In genomic region chr5:14367364-14367763, GRCh38 we compare ENCODE assay signal across 15 cellular contexts.
A peak's percentile ranks its signal among the peaks of the same experiment; 100 is the strongest.
DNase-seq lines count a peak whose midpoint lies in the region; ATAC-seq lines count a peak whose summit lies in the region.
"Had no signal": no experiment of that assay in that cellular context is flagged by ENCODE, and none has a peak within 500 bp of the region (broad histone marks: within the 10 kb centered on the region; RNA-seq: fewer than 3 reads in every experiment).

No MANE protein-coding gene starts in this region.

- no peaks in the 10 kb centered on the region for H3K36me3 Mint-ChIP-seq in activated CD4-positive, alpha-beta T cell treated with anti-CD3 and anti-CD28 coated beads, Interleukin-2, amount 10 ng/mL, durations not matched to agents 7 days and 5 days (ENCODE audit: low read depth)
- H3K36me3 Mint-ChIP-seq in activated naive CD8-positive, alpha-beta T cell treated with anti-CD3 and anti-CD28 coated beads, Interleukin-2, amount 10 ng/mL, durations not matched to agents 7 days and 5 days, result peaks cover 5% of the 10 kb centered on the region
- H3K36me3 Mint-ChIP-seq in activated naive CD8-positive, alpha-beta T cell treated with anti-CD3 and anti-CD28 coated beads for 36 hours, result peaks cover 9% of the 10 kb centered on the region
- H3K36me3 Mint-ChIP-seq: CD8-positive, alpha-beta memory T cell had no signal

- intact Hi-C loops in left ventricle myocardium superior (cut with micrococcal nuclease) (no loop called here), Right ventricle myocardium inferior (cut with DNase I) (no loop called here)

- CTCF ChIA-PET in activated CD4-positive, alpha-beta T cell treated with anti-CD3 and anti-CD28 coated beads, Interleukin-2, amount 10 ng/mL, durations not matched to agents 7 days and 5 days (lab: Charles Lee), result interaction anchor here (3.4 kb wide), 1 partner anchor 282 kb away, joined by 14 read pairs; no protein-coding TSS in a partner anchor

- H3K4me3 Mint-ChIP-seq in activated CD4-positive, alpha-beta T cell treated with anti-CD3 and anti-CD28 coated beads, Interleukin-2, amount 10 ng/mL, durations not matched to agents 7 days and 5 days, result no peak overlapping the region
- peak overlapping the region; percentile 85 for H3K4me3 Mint-ChIP-seq in activated naive CD8-positive, alpha-beta T cell treated with anti-CD3 and anti-CD28 coated beads, Interleukin-2, amount 10 ng/mL, durations not matched to agents 7 days and 5 days
- no peak overlapping the region for H3K4me3 Mint-ChIP-seq in activated naive CD8-positive, alpha-beta T cell treated with anti-CD3 and anti-CD28 coated beads for 36 hours
- H3K4me3 Mint-ChIP-seq: CD8-positive, alpha-beta memory T cell; H9 had no signal

- no peaks in the 10 kb centered on the region for H3K27me3 Mint-ChIP-seq in activated CD4-positive, alpha-beta T cell treated with anti-CD3 and anti-CD28 coated beads, Interleukin-2, amount 10 ng/mL, durations not matched to agents 7 days and 5 days
- no peaks in the 10 kb centered on the region for H3K27me3 Mint-ChIP-seq in activated naive CD8-positive, alpha-beta T cell treated with anti-CD3 and anti-CD28 coated beads, Interleukin-2, amount 10 ng/mL, durations not matched to agents 7 days and 5 days
- no peaks in the 10 kb centered on the region for H3K27me3 Mint-ChIP-seq in activated naive CD8-positive, alpha-beta T cell treated with anti-CD3 and anti-CD28 coated beads for 36 hours

- ATAC-seq in activated naive CD8-positive, alpha-beta T cell treated with anti-CD3 and anti-CD28 coated beads, Interleukin-2, amount 10 ng/mL, durations not matched to agents 7 days and 5 days (ENCODE audit: low read depth), result no peak
- ATAC-seq in left ventricle myocardium superior (peak; percentile 55), Right ventricle myocardium inferior (no peak), GM18870 (IDR thresholded peaks at IDR 0.05; ENCODE audit: unreplicated experiment) (no peak)

- peaks cover 52% of the 10 kb centered on the region for H3K4me1 Mint-ChIP-seq in activated CD4-positive, alpha-beta T cell treated with anti-CD3 and anti-CD28 coated beads, Interleukin-2, amount 10 ng/mL, durations not matched to agents 7 days and 5 days
- H3K4me1 Mint-ChIP-seq in activated naive CD8-positive, alpha-beta T cell treated with anti-CD3 and anti-CD28 coated beads, Interleukin-2, amount 10 ng/mL, durations not matched to agents 7 days and 5 days, result peaks cover 57% of the 10 kb centered on the region
- H3K4me1 Mint-ChIP-seq in activated naive CD8-positive, alpha-beta T cell treated with anti-CD3 and anti-CD28 coated beads for 36 hours, result peaks cover 36% of the 10 kb centered on the region

- DNase-seq in activated CD4-positive, alpha-beta T cell treated with anti-CD3 and anti-CD28 coated beads, Interleukin-2, amount 10 ng/mL, durations not matched to agents 7 days and 5 days, result no peak
- DNase-seq in activated CD4-positive, alpha-beta T cell treated with anti-CD3 and anti-CD28 coated beads, Interleukin-2, amount 50 U/mL, for 1 hour, result no peak
- DNase-seq in activated naive CD8-positive, alpha-beta T cell treated with anti-CD3 and anti-CD28 coated beads, Interleukin-2, amount 10 ng/mL, durations not matched to agents 7 days and 5 days, result no peak
- no peak for DNase-seq in activated naive CD8-positive, alpha-beta T cell treated with anti-CD3 and anti-CD28 coated beads for 36 hours
- no peak for DNase-seq in left ventricle myocardium superior
- DNase-seq in Right ventricle myocardium inferior (ENCODE audit: missing footprints), result no peak
- DNase-seq: 8988T; AML-193; Caco-2; CD8-positive, alpha-beta memory T cell; DND-41; GDM1; GOT3; H9 had no signal

- H3K9me3 Mint-ChIP-seq in activated CD4-positive, alpha-beta T cell treated with anti-CD3 and anti-CD28 coated beads, Interleukin-2, amount 10 ng/mL, durations not matched to agents 7 days and 5 days, result no peaks in the 10 kb centered on the region
- no peaks in the 10 kb centered on the region for H3K9me3 Mint-ChIP-seq in activated naive CD8-positive, alpha-beta T cell treated with anti-CD3 and anti-CD28 coated beads, Interleukin-2, amount 10 ng/mL, durations not matched to agents 7 days and 5 days
- H3K9me3 Mint-ChIP-seq in activated naive CD8-positive, alpha-beta T cell treated with anti-CD3 and anti-CD28 coated beads for 36 hours, result no peaks in the 10 kb centered on the region
- H3K9me3 Mint-ChIP-seq: CD8-positive, alpha-beta memory T cell; H9 had no signal

- peak overlapping the region; percentile 84 for H3K27ac Mint-ChIP-seq in activated CD4-positive, alpha-beta T cell treated with anti-CD3 and anti-CD28 coated beads, Interleukin-2, amount 10 ng/mL, durations not matched to agents 7 days and 5 days
- peak overlapping the region; percentile 96 for H3K27ac Mint-ChIP-seq in activated naive CD8-positive, alpha-beta T cell treated with anti-CD3 and anti-CD28 coated beads, Interleukin-2, amount 10 ng/mL, durations not matched to agents 7 days and 5 days
- H3K27ac Mint-ChIP-seq in activated naive CD8-positive, alpha-beta T cell treated with anti-CD3 and anti-CD28 coated beads for 36 hours, result no peak overlapping the region
- H3K27ac Mint-ChIP-seq: CD8-positive, alpha-beta memory T cell had no signal

- POLR2A ChIA-PET in activated CD4-positive, alpha-beta T cell treated with anti-CD3 and anti-CD28 coated beads, Interleukin-2, amount 10 ng/mL, durations not matched to agents 7 days and 5 days (lab: Charles Lee), result no interaction called here
- POLR2A ChIA-PET in activated naive CD8-positive, alpha-beta T cell treated with anti-CD3 and anti-CD28 coated beads, Interleukin-2, amount 10 ng/mL, durations not matched to agents 7 days and 5 days (lab: Charles Lee), result interaction anchor here (0.8 to 3.5 kb wide), 8 partner anchors 9 to 281 kb away, joined by 3 to 27 read pairs (median 5); partner anchors contain the start of gene OTULINL
